In the genomic region with DNA sequence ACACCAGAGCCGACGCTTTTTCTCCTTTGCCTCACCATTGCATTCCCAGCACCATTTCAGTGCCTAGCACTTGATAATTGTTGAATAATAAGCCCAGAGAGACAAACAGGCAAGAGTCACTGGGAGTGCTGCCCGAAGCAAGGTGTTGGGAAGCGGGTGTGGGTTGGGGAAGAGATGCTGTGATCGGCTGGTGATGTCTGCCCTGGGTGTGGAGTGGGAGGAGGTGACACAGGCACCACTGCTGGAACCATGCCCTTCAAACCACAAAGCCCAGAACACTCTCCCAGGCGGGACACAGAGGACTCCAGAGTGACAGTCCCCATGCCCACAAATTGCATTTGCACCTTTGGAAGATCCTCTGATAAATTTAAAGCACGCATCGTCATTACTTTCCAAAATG, we compare ENCODE assay signal across 19 cellular contexts.
DNase-seq lines count a peak whose midpoint lies in the region; ATAC-seq, FAIRE-seq and TF ChIP-seq lines count a peak whose summit lies in the region.
"Had no signal": no experiment of that assay in that cellular context is flagged by ENCODE, and none has a peak within 500 bp of the region (broad histone marks: within the 10 kb centered on the region; RNA-seq: fewer than 3 reads in every experiment).

No MANE protein-coding gene starts in this region.

- in situ Hi-C loops in K562 (cut with MboI) = no loop called here

- TF ChIP-seq CTCF in HEK293 (tag by site-specific recombination; IDR thresholded peaks at IDR 0.05) = no peak
- no peak for TF ChIP-seq CTCF in K562 (IDR thresholded peaks at IDR 0.05 in 2 of 3, conservative IDR thresholded peaks at IDR 0.05 in 1 of 3; ENCODE audit: insufficient read depth in 2 of 3, low read depth in 1 of 3, low read length in 3 of 3)
- TF ChIP-seq CTCF in nephron (IDR thresholded peaks at IDR 0.05; ENCODE audit: unreplicated experiment in 3 of 3) = no peak

- CTCF ChIA-PET in HEK293 (lab: Yijun Ruan, JAX) = interaction anchor here (0.7 to 1.4 kb wide), 4 partner anchors 13 to 155 kb away, joined by 3 to 4 read pairs (median 3); no protein-coding TSS in a partner anchor
- CTCF ChIA-PET in K562 (lab: Yijun Ruan, JAX; ENCODE audit: low intra/inter-chr PET ratio) = no interaction called here

- peaks cover 45% of the 10 kb centered on the region for H3K4me1 Mint-ChIP-seq in nephron

- DNase-seq in K562 (ENCODE audit: extremely low read depth in 1 of 4, low spot score in 3 of 4) (no peak), glomerular visceral epithelial cell (ENCODE audit: extremely low spot score) (no peak), COR-L47 (lab: John Stamatoyannopoulos, UW) (no peak)
- no peak for DNase-seq in activated naive CD4-positive, alpha-beta T cell treated with anti-CD3 and anti-CD28 coated beads, Interleukin-2, amount 50 U/mL, for 72 hours (ENCODE audit: low spot score in 2 of 2)
- DNase-seq: BE2C; CD4-positive, alpha-beta memory T cell; DMS153; DMS79 treated with DMSO at 0.1 percent for 48 hours; EL; GOT3; HCEC 1CT had no signal

- no peak overlapping the region for H3K9ac ChIP-seq in K562 (ENCODE audit: insufficient read depth in 1 of 2, low read depth in 2 of 2, low read length in 2 of 2)

- intact Hi-C loops in K562 (cut with micrococcal nuclease) = no loop called here

- POLR2A ChIA-PET in HEK293 (lab: Yijun Ruan, JAX) = no interaction called here
- POLR2A ChIA-PET in K562 (lab: Yijun Ruan, JAX) = no interaction called here

- 30% methylated on average over 8 of the region's 8 CpGs for WGBS in K562 (ENCODE audit: insufficient coverage, low coverage, missing lambda C conversion rate)

- H3K4me3 Mint-ChIP-seq in nephron = no peak overlapping the region
- H3K4me3 Mint-ChIP-seq: CD4-positive, alpha-beta memory T cell; IgD-negative memory B cell had no signal

- H3K4me3 ChIP-seq in HEK293 (ENCODE audit: low read depth, low read length) = no peak overlapping the region
- no peak overlapping the region for H3K4me3 ChIP-seq in K562
- H3K4me3 ChIP-seq: A549 had no signal

- no peaks in the 10 kb centered on the region for H3K79me2 ChIP-seq in K562 (ENCODE audit: control insufficient read depth, insufficient read depth, low read length)

- no peak overlapping the region for H2AFZ ChIP-seq in K562 (ENCODE audit: low read depth, low read length)

- H3K27me3 Mint-ChIP-seq in nephron (ENCODE audit: low read depth) = peaks cover 6% of the 10 kb centered on the region
- H3K27me3 Mint-ChIP-seq: CD4-positive, alpha-beta memory T cell; IgD-negative memory B cell had no signal

- no TSS peak for BruUV-seq in K562 (replicated peaks; lab: Mats Ljungman, UMichigan)

- H3K9me3 ChIP-seq in HEK293 (ENCODE audit: control insufficient read depth, insufficient read depth, low read depth, low read length) = no peaks in the 10 kb centered on the region
- H3K9me3 ChIP-seq in K562 (replicated peaks; ENCODE audit: control insufficient read depth, insufficient read depth, low read depth, low read length) = peaks cover 2% of the 10 kb centered on the region
- H3K9me3 ChIP-seq: A549, BE2C had no signal

- no peak overlapping the region for H3K27ac ChIP-seq in HEK293 (ENCODE audit: extremely low read depth, low read depth, low read length)
- no peak overlapping the region for H3K27ac ChIP-seq in K562 (ENCODE audit: extremely low read depth, low read depth, low read length)
- H3K27ac ChIP-seq: A549, C4-2B had no signal

- ATAC-seq in K562 = no peak
- no peak for ATAC-seq in activated naive CD4-positive, alpha-beta T cell treated with anti-CD3 and anti-CD28 coated beads, Interleukin-2, amount 50 U/mL, for 72 hours
- ATAC-seq: A549 had no signal

- H3K36me3 ChIP-seq in HEK293 (ENCODE audit: control insufficient read depth in 2 of 2, insufficient read depth in 1 of 2, low read length in 2 of 2) (no peaks in the 10 kb centered on the region), K562 (ENCODE audit: control insufficient read depth, insufficient read depth, low read length) (no peaks in the 10 kb centered on the region)
- H3K36me3 ChIP-seq: BE2C had no signal

- TF ChIP-seq RAD21 in K562 (CRISPR knock-in tag; conservative IDR thresholded peaks at IDR 0.05 in 1 of 2, IDR thresholded peaks at IDR 0.05 in 1 of 2) = no peak

- H4K20me1 ChIP-seq in K562 (replicated peaks; ENCODE audit: control insufficient read depth, insufficient read depth, low read length) = no peaks in the 10 kb centered on the region

- no peaks in the 10 kb centered on the region for H3K9me3 Mint-ChIP-seq in nephron
- peaks cover 4 to 6% of the 10 kb centered on the region in 2 donors for H3K9me3 Mint-ChIP-seq in activated naive CD4-positive, alpha-beta T cell treated with anti-CD3 and anti-CD28 coated beads, Interleukin-2, amount 50 U/mL, for 72 hours

- no peak for TF ChIP-seq POLR2A in K562 (conservative IDR thresholded peaks at IDR 0.05)

- H3K4me1 ChIP-seq in HEK293 (ENCODE audit: control insufficient read depth, insufficient read depth, low read length) (no peaks in the 10 kb centered on the region), K562 (replicated peaks in 1 of 2; ENCODE audit: control insufficient read depth in 2 of 2, insufficient read depth in 2 of 2, low read length in 2 of 2) (peaks cover 14 to 22% of the 10 kb centered on the region in 2 experiments; a peak in 4 of 5 replicates)
- H3K4me1 ChIP-seq: BE2C had no signal

- no peak overlapping the region for H3K4me2 ChIP-seq in K562 (ENCODE audit: insufficient read depth, low read length)
- H3K4me2 ChIP-seq: A549 had no signal

- H3K27me3 ChIP-seq in K562 (ENCODE audit: control insufficient read depth in 2 of 2, insufficient read depth in 2 of 2, low read length in 2 of 2) = peaks cover 0 to 37% of the 10 kb centered on the region in 2 experiments; a peak in 3 of 5 replicates
- H3K27me3 ChIP-seq: BE2C had no signal

- FAIRE-seq in K562 (lab: Jason Lieb, UNC) = peak; percentile 6
- FAIRE-seq: A549, D721Med, G401.6, GM12892 had no signal

- H3K9me1 ChIP-seq in K562 (ENCODE audit: control insufficient read depth, insufficient read depth, low read length) = no peaks in the 10 kb centered on the region

- peak overlapping the region; percentile 48 to 84 (median 65) for H3K27ac Mint-ChIP-seq in nephron
- no peak overlapping the region for H3K27ac Mint-ChIP-seq in activated naive CD4-positive, alpha-beta T cell treated with anti-CD3 and anti-CD28 coated beads, Interleukin-2, amount 50 U/mL, for 72 hours
- H3K27ac Mint-ChIP-seq: IgD-negative memory B cell had no signal

- peaks cover 3% of the 10 kb centered on the region for H3K36me3 Mint-ChIP-seq in nephron (ENCODE audit: low read depth)
- H3K36me3 Mint-ChIP-seq in activated naive CD4-positive, alpha-beta T cell treated with anti-CD3 and anti-CD28 coated beads, Interleukin-2, amount 50 U/mL, for 72 hours = peaks cover 0 to 4% of the 10 kb centered on the region in 2 donors
- H3K36me3 Mint-ChIP-seq: CD4-positive, alpha-beta memory T cell; IgD-negative memory B cell had no signal

- no peak for TF ChIP-seq EP300 in K562 (IDR thresholded peaks at IDR 0.05; ENCODE audit: low read length)

TF ChIP-seq in HEK293, 187 proteins besides CTCF, POLR2A, EP300 and RAD21 (continues in another document):
- TF ChIP-seq ZNF114 (tag by site-specific recombination; IDR thresholded peaks at IDR 0.05) = no peak
- TF ChIP-seq ZFHX2 (tag by site-specific recombination; conservative IDR thresholded peaks at IDR 0.05) = 0 out of 2 replicates have a peak, but pooled peaks have one; percentile 27

TF ChIP-seq in K562, 482 proteins besides CTCF, POLR2A, EP300 and RAD21:
- TF ChIP-seq ZNF696 (CRISPR knock-in tag; conservative IDR thresholded peaks at IDR 0.05) = no peak
- peak; percentile 96 for TF ChIP-seq ZBTB17 (CRISPR knock-in tag; IDR thresholded peaks at IDR 0.05)
- TF ChIP-seq NFYB (IDR thresholded peaks at IDR 0.05; ENCODE audit: extremely low read depth, insufficient read length) = no peak
- TF ChIP-seq ZNF23 (CRISPR knock-in tag; IDR thresholded peaks at IDR 0.05) = peak; percentile 93
- TF ChIP-seq BRCA1 (IDR thresholded peaks at IDR 0.05) = no peak
- TF ChIP-seq BRCA1 (CRISPR knock-in tag; IDR thresholded peaks at IDR 0.05) = no peak
- no peak for TF ChIP-seq SIN3A (IDR thresholded peaks at IDR 0.05; ENCODE audit: borderline replicate concordance in 2 of 2, control insufficient read depth in 1 of 2, low read depth in 2 of 2, low read length in 2 of 2)
- no peak for TF ChIP-seq ZNF253 (CRISPR knock-in tag; conservative IDR thresholded peaks at IDR 0.05)
- peak in 1 of 2 experiments; percentile 88; a peak in 2 of 4 replicates for TF ChIP-seq MLLT1 (IDR thresholded peaks at IDR 0.05)

Comparison
In these comparisons a context has a peak if more than half of its experiments do, and no peak if none do; other contexts are left out.
1. H3K27ac Mint-ChIP-seq: peak in nephron (3 of 3); none in activated naive CD4-positive, alpha-beta T cell treated with anti-CD3 and anti-CD28 coated beads, Interleukin-2, amount 50 U/mL, for 72 hours (0 of 2).
2. Of the 44 proteins assayed by ChIP-seq in both K562 and HEK293: peak only in K562: none; only in HEK293: none; in both: ZBTB17 and ZNF23; in neither: 42.